Comparison of ENCODE assay signal across 11 cellular contexts in the genomic region with DNA sequence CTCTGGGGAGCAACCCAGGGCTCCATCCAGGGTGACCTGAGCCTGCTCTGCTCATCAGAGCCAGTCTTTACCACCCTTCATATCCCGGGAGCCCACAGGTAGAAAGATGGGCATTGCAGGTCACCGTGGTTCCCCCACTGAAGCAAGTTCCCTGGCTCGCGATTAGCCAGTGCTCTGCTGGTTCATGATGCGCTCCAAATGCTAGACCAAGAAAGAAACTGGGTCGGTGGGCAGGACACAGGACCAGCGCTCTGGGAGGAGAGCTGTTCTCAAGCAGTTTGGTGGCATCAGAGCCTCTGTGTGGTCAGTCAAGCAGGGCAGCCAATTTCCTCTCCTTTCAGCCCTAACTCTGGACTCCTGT.
DNase-seq lines count a peak whose midpoint lies in the region; ATAC-seq and TF ChIP-seq lines count a peak whose summit lies in the region.
"Had no signal": no experiment of that assay in that cellular context is flagged by ENCODE, and none has a peak within 500 bp of the region (broad histone marks: within the 10 kb centered on the region; RNA-seq: fewer than 3 reads in every experiment).

No MANE protein-coding gene starts in this region.

- TF ChIP-seq CTCF in MCF 10A (IDR thresholded peaks at IDR 0.05; ENCODE audit: unreplicated experiment) (no peak), thoracic aorta (IDR thresholded peaks at IDR 0.05) (no peak)

- H3K4me3 ChIP-seq in mesenchymal stem cell (ENCODE audit: insufficient read depth in 1 of 2, low read depth in 1 of 2, low read length in 2 of 2) (peak overlapping the region in 1 of 2 experiments; percentile 70), thoracic aorta (peak overlapping the region; percentile 62)

- H2BK12ac ChIP-seq in mesenchymal stem cell (ENCODE audit: low read length in 2 of 2), result peak overlapping the region; percentile 91 to 98

- H2AK5ac ChIP-seq in mesenchymal stem cell (ENCODE audit: low read length, severe bottlenecking), result peak overlapping the region; percentile 89

- H3K4me3 Mint-ChIP-seq in MCF 10A (ENCODE audit: unreplicated experiment), result no peak overlapping the region
- H3K4me3 Mint-ChIP-seq in T-helper 2 cell treated with Interferon-gamma antibody and Interleukin-4, amounts not matched to agents 5 μg/mL and 100 μg/mL, for 36 hours, result no peak overlapping the region

- peaks cover 4% of the 10 kb centered on the region for H3K4me1 Mint-ChIP-seq in MCF 10A (ENCODE audit: insufficient read depth, unreplicated experiment)
- H3K4me1 Mint-ChIP-seq in T-helper 2 cell treated with Interferon-gamma antibody and Interleukin-4, amounts not matched to agents 5 μg/mL and 100 μg/mL, for 36 hours (ENCODE audit: low read depth), result peaks cover 21% of the 10 kb centered on the region

- H3K27me3 Mint-ChIP-seq in MCF 10A (ENCODE audit: insufficient read depth, unreplicated experiment), result no peaks in the 10 kb centered on the region
- H3K27me3 Mint-ChIP-seq in T-helper 2 cell treated with Interferon-gamma antibody and Interleukin-4, amounts not matched to agents 5 μg/mL and 100 μg/mL, for 36 hours (ENCODE audit: low read depth), result no peaks in the 10 kb centered on the region

- H3K4ac ChIP-seq in mesenchymal stem cell (ENCODE audit: low read depth in 1 of 2, low read length in 2 of 2), result peak overlapping the region; percentile 36 to 87

- H4K91ac ChIP-seq in mesenchymal stem cell (ENCODE audit: low read length), result peak overlapping the region; percentile 70

- peaks cover 44% of the 10 kb centered on the region for H3K4me1 ChIP-seq in mesenchymal stem cell (ENCODE audit: control insufficient read depth, insufficient read depth, low read depth, low read length)
- peaks cover 50 to 91% of the 10 kb centered on the region in 2 donors for H3K4me1 ChIP-seq in thoracic aorta (ENCODE audit: control insufficient read depth in 1 of 2, low read depth in 2 of 2)

- peak overlapping the region; percentile 81 to 97 for H3K18ac ChIP-seq in mesenchymal stem cell (ENCODE audit: low read depth in 1 of 2, low read length in 2 of 2)

- intact Hi-C loops in MCF 10A (cut with micrococcal nuclease), result no loop called here

- no peaks in the 10 kb centered on the region for H3K27me3 ChIP-seq in mesenchymal stem cell (ENCODE audit: control insufficient read depth in 1 of 2, insufficient read depth in 1 of 2, low read length in 2 of 2)
- no peaks in the 10 kb centered on the region for H3K27me3 ChIP-seq in thoracic aorta (replicated peaks; ENCODE audit: insufficient read depth)

- H4K8ac ChIP-seq in mesenchymal stem cell (ENCODE audit: low read length), result peak overlapping the region; percentile 98

- peak overlapping the region; percentile 91 for H2BK120ac ChIP-seq in mesenchymal stem cell (ENCODE audit: low read depth, low read length)

- POLR2A ChIA-PET in MCF 10A (lab: Yijun Ruan, JAX), result no interaction called here

- H2BK5ac ChIP-seq in mesenchymal stem cell (ENCODE audit: low read depth, low read length, poor library complexity, severe bottlenecking), result peak overlapping the region; percentile 100

- H2BK15ac ChIP-seq in mesenchymal stem cell (ENCODE audit: low read depth, poor library complexity, severe bottlenecking), result peak overlapping the region; percentile 82

- no peak for ATAC-seq in thoracic aorta (ENCODE audit: insufficient number of reproducible peaks, low FRiP score, low read depth)

- H3K9me3 Mint-ChIP-seq in MCF 10A (ENCODE audit: unreplicated experiment), result peaks cover 6% of the 10 kb centered on the region
- H3K9me3 Mint-ChIP-seq in T-helper 2 cell treated with Interferon-gamma antibody and Interleukin-4, amounts not matched to agents 5 μg/mL and 100 μg/mL, for 36 hours, result no peaks in the 10 kb centered on the region

- 76% methylated on average over 7 of the region's 7 CpGs for WGBS in mesenchymal stem cell

- H3K79me1 ChIP-seq in mesenchymal stem cell (replicated peaks; ENCODE audit: low read length, poor library complexity, severe bottlenecking), result peaks cover 7% of the 10 kb centered on the region

- BruUV-seq in MCF 10A (replicated peaks; lab: Mats Ljungman, UMichigan), result no TSS peak

- peak overlapping the region in 1 of 2 experiments; percentile 18 for H3K14ac ChIP-seq in mesenchymal stem cell (ENCODE audit: low read length in 2 of 2)

- H3K23ac ChIP-seq in mesenchymal stem cell (ENCODE audit: low read length in 2 of 2), result no peak overlapping the region

- H3K4me2 ChIP-seq in mesenchymal stem cell (ENCODE audit: low read length, poor library complexity, severe bottlenecking), result peak overlapping the region; percentile 59
- H3K4me2 ChIP-seq: KMS-11 had no signal

- H3K36me3 Mint-ChIP-seq in MCF 10A (ENCODE audit: insufficient read depth, unreplicated experiment), result no peaks in the 10 kb centered on the region
- no peaks in the 10 kb centered on the region for H3K36me3 Mint-ChIP-seq in T-helper 2 cell treated with Interferon-gamma antibody and Interleukin-4, amounts not matched to agents 5 μg/mL and 100 μg/mL, for 36 hours (ENCODE audit: low read depth)

- peak overlapping the region; percentile 93 for H3K9ac ChIP-seq in mesenchymal stem cell (ENCODE audit: low read length)
- H3K9ac ChIP-seq: KMS-11 had no signal

- no peaks in the 10 kb centered on the region for H3K36me3 ChIP-seq in mesenchymal stem cell (ENCODE audit: control insufficient read depth in 1 of 2, insufficient read depth in 2 of 2, low read depth in 1 of 2, low read length in 2 of 2)
- no peaks in the 10 kb centered on the region for H3K36me3 ChIP-seq in thoracic aorta

- H3K9me3 ChIP-seq in mesenchymal stem cell (ENCODE audit: control insufficient read depth, low read length) (no peaks in the 10 kb centered on the region), thoracic aorta (no peaks in the 10 kb centered on the region)

- DNase-seq in activated CD4-positive, CD25-positive, alpha-beta regulatory T cell treated with anti-CD3 and anti-CD28 coated beads, Interleukin-2, amount 50 U/mL, for 72 hours, result peak; percentile 7
- DNase-seq in activated CD4-positive, CD25-positive, alpha-beta regulatory T cell (lab: John Stamatoyannopoulos, UW), result no peak
- DNase-seq in MCF 10A (ENCODE audit: unreplicated experiment), result no peak
- DNase-seq in mesenchymal stem cell, result no peak
- DNase-seq in thoracic aorta (ENCODE audit: low spot score), result no peak
- DNase-seq in T-helper 2 cell treated with Interferon-gamma antibody and Interleukin-4, amounts not matched to agents 5 μg/mL and 100 μg/mL, for 36 hours (ENCODE audit: low spot score), result no peak
- DNase-seq in activated gamma-delta T cell (lab: John Stamatoyannopoulos, UW), result no peak
- DNase-seq in NCI-H187 (lab: John Stamatoyannopoulos, UW), result no peak
- DNase-seq: stimulated activated naive CD4-positive, alpha-beta T cell had no signal

- CTCF ChIA-PET in MCF 10A (lab: Yijun Ruan, JAX), result interaction anchor here (5.1 kb wide), 1 partner anchor 35 kb away, joined by 21 read pairs; no protein-coding TSS in a partner anchor

- peak overlapping the region; percentile 10 for H2AFZ ChIP-seq in mesenchymal stem cell (ENCODE audit: low read depth, low read length)

- peak overlapping the region; percentile 53 for H3K27ac Mint-ChIP-seq in MCF 10A (ENCODE audit: low read depth, unreplicated experiment)
- H3K27ac Mint-ChIP-seq in T-helper 2 cell treated with Interferon-gamma antibody and Interleukin-4, amounts not matched to agents 5 μg/mL and 100 μg/mL, for 36 hours, result no peak overlapping the region

- H3K27ac ChIP-seq in mesenchymal stem cell (ENCODE audit: low read length, poor library complexity, severe bottlenecking) (peak overlapping the region; percentile 99), thoracic aorta (peak overlapping the region; percentile 97 to 99)
- H3K27ac ChIP-seq: 22Rv1, KMS-11 had no signal
